25 cellular contexts compared by ENCODE assay signal in the genomic region with DNA sequence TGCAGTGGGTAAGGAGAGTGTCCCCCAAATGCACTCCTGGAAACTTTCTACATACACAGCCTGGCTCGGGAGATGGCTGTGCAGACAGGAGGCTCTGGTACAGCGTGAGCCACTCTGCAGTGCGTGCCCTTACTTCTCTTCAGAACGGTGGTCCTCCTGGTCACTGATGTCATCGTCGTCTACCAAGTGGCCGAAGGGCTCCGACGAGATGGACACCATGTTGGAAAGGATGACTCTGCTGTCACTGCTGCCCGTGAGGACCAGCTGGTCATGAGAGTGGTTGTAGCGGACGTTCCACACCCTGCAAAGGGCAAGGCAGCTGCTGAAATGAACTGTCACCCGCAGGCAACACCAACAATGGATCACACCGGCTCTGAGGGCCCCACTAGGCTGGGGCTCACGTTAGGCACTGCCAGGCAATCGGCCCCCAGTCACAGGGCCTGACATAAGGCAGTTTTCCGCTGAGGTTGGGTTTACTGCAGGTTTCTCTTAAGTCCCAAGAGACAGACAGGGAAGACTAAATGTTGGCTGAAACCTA.
"Had no signal": no experiment of that assay in that cellular context is flagged by ENCODE, and none has a peak within 500 bp of the region (broad histone marks: within the 10 kb centered on the region; RNA-seq: fewer than 3 reads in every experiment).

No MANE protein-coding gene starts in this region.

- H3K27me3 Mint-ChIP-seq: naive thymus-derived CD4-positive, alpha-beta T cell; natural killer cell treated with Interleukin-12 subunit alpha and Interleukin-12 subunit beta and Interleukin-15 and Interleukin-18, amount 100 ng/mL, for 72 hours; stimulated activated memory B cell treated with anti-CD40 and anti-IgM and Interleukin-4, amounts not matched to agents 10 μg/mL and 1 μg/mL and 100 μg/mL, for 72 hours; stimulated activated naive CD8-positive, alpha-beta T cell treated with anti-CD3 and anti-CD28 coated beads, Interleukin-15, amount 100 ng/mL, for 72 hours had no signal

- H3K27ac Mint-ChIP-seq: mesothelial cell of epicardium; naive thymus-derived CD4-positive, alpha-beta T cell; stimulated activated memory B cell treated with anti-CD40 and anti-IgM and Interleukin-4, amounts not matched to agents 10 μg/mL and 1 μg/mL and 100 μg/mL, for 72 hours; stimulated activated naive CD8-positive, alpha-beta T cell treated with anti-CD3 and anti-CD28 coated beads, Interleukin-15, amount 100 ng/mL, for 72 hours had no signal

- H3K9me3 Mint-ChIP-seq: mesothelial cell of epicardium; naive thymus-derived CD4-positive, alpha-beta T cell; natural killer cell treated with Interleukin-12 subunit alpha and Interleukin-12 subunit beta and Interleukin-15 and Interleukin-18, amount 100 ng/mL, for 72 hours; stimulated activated memory B cell treated with anti-CD40 and anti-IgM and Interleukin-4, amounts not matched to agents 10 μg/mL and 1 μg/mL and 100 μg/mL, for 72 hours; stimulated activated naive CD8-positive, alpha-beta T cell treated with anti-CD3 and anti-CD28 coated beads, Interleukin-15, amount 100 ng/mL, for 72 hours had no signal

- H3K36me3 ChIP-seq: prostate gland had no signal

- H3K9me3 ChIP-seq: heart right ventricle, left ventricle myocardium inferior, pancreas, prostate gland, testis, tibial artery, upper lobe of right lung had no signal

- DNase-seq: heart right ventricle; islet precursor cell; left ventricle myocardium inferior; mesendoderm; naive thymus-derived CD4-positive, alpha-beta T cell; nucleus accumbens; retina; stimulated activated CD4-positive, alpha-beta T cell treated with anti-CD3 and anti-CD28 coated beads, Interleukin-4, amount 100 ng/mL, for 24 hours; stimulated activated CD8-positive, alpha-beta memory T cell treated with anti-CD3 and anti-CD28 coated beads, Interleukin-4, amount 100 ng/mL, for 48 hours; stimulated activated naive CD4-positive, alpha-beta T cell treated with Interleukin-2 at 50 U/mL for 16 hours; stimulated activated naive CD8-positive, alpha-beta T cell treated with anti-CD3 and anti-CD28 coated beads, Interleukin-15, amount 100 ng/mL, for 72 hours; testis; tibial artery; trophoblast cell; upper lobe of right lung had no signal

- H3K4me2 ChIP-seq: hepatocyte had no signal

- H3K4me1 Mint-ChIP-seq: mesothelial cell of epicardium; stimulated activated memory B cell treated with anti-CD40 and anti-IgM and Interleukin-4, amounts not matched to agents 10 μg/mL and 1 μg/mL and 100 μg/mL, for 72 hours; stimulated activated naive CD8-positive, alpha-beta T cell treated with anti-CD3 and anti-CD28 coated beads, Interleukin-15, amount 100 ng/mL, for 72 hours had no signal

- H3K4me3 Mint-ChIP-seq: mesothelial cell of epicardium; naive thymus-derived CD4-positive, alpha-beta T cell; natural killer cell treated with Interleukin-12 subunit alpha and Interleukin-12 subunit beta and Interleukin-15 and Interleukin-18, amount 100 ng/mL, for 72 hours; stimulated activated memory B cell treated with anti-CD40 and anti-IgM and Interleukin-4, amounts not matched to agents 10 μg/mL and 1 μg/mL and 100 μg/mL, for 72 hours; stimulated activated naive CD8-positive, alpha-beta T cell treated with anti-CD3 and anti-CD28 coated beads, Interleukin-15, amount 100 ng/mL, for 72 hours had no signal

- ATAC-seq: naive thymus-derived CD4-positive, alpha-beta T cell; natural killer cell treated with Interleukin-12 subunit alpha and Interleukin-12 subunit beta and Interleukin-15 and Interleukin-18, amount 100 ng/mL, for 72 hours; pancreas; right cardiac atrium; sciatic nerve; stimulated activated memory B cell treated with anti-CD40 and anti-IgM and Interleukin-4, amounts not matched to agents 10 μg/mL and 1 μg/mL and 100 μg/mL, for 72 hours; stimulated activated naive CD8-positive, alpha-beta T cell treated with anti-CD3 and anti-CD28 coated beads, Interleukin-15, amount 100 ng/mL, for 72 hours; upper lobe of right lung had no signal

- H3K4me3 ChIP-seq: heart right ventricle, hepatocyte, left ventricle myocardium inferior, lung, pancreas, prostate gland, skin epidermis, testis, tibial artery, upper lobe of right lung had no signal

- H3K27ac ChIP-seq: heart right ventricle, hepatocyte, left ventricle myocardium inferior, pancreas, prostate gland, skin epidermis, testis, tibial artery, upper lobe of right lung had no signal

- H3K27me3 ChIP-seq: heart right ventricle, hepatocyte, pancreas, testis, tibial artery, upper lobe of right lung had no signal

- H3K4me1 ChIP-seq: left ventricle myocardium inferior, pancreas, prostate gland, testis, tibial artery, upper lobe of right lung had no signal

- H3K36me3 Mint-ChIP-seq: natural killer cell treated with Interleukin-12 subunit alpha and Interleukin-12 subunit beta and Interleukin-15 and Interleukin-18, amount 100 ng/mL, for 72 hours had no signal
